28 cellular contexts compared by ENCODE assay signal in the genomic region with DNA sequence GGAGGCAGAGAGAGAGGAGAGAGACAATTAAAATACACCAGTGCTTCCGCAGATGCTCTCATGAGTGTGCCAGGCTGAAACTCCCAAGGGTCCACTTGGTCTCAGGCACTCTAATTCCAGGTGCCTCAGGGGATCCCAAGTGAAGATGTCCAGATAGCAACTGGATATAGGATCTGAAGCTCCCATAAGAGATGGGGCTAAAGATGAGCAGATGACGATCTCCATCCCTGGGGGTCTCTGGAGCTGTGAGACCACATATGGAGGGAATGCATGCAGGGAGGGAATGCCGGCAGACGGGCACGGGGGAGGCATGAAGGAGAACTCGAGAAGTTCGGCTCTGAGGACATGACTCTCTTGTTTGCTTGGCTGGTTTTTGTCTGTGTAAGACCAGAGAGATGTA.
"Had no signal": no experiment of that assay in that cellular context is flagged by ENCODE, and none has a peak within 500 bp of the region (broad histone marks: within the 10 kb centered on the region; RNA-seq: fewer than 3 reads in every experiment).

No MANE protein-coding gene starts in this region.

- DNase-seq: activated CD4-positive, alpha-beta T cell treated with anti-CD3 and anti-CD28 coated beads for 4 hours; activated CD8-positive, alpha-beta T cell treated with anti-CD3 and anti-CD28 coated beads for 36 hours; activated effector memory CD4-positive, alpha-beta T cell treated with anti-CD3 and anti-CD28 coated beads, Interleukin-2, amount 50 U/mL, for 16 hours; activated naive CD4-positive, alpha-beta T cell treated with Interleukin-2 at 50 U/mL for 16 hours; activated naive CD8-positive, alpha-beta T cell treated with anti-CD3 and anti-CD28 coated beads, Interleukin-2, amount 50 U/mL, for 24 hours; activated T-cell treated with anti-CD3 and anti-CD28 coated beads, Interleukin-2, amount 50 U/mL, for 24 hours; amniotic stem cell; body of pancreas; IMR-90; Kasumi-1; KBM-7; NCI-H1048; NCI-H146; NCI-H187 treated with DMSO at 0.1 percent for 48 hours; NCI-H2081 treated with DMSO at 0.1 percent for 48 hours; NCI-H226; NCI-H510A treated with DMSO at 0.1 percent for 48 hours; NCI-H69; PC-3; SHP77 had no signal

- FAIRE-seq: bronchial epithelial cell, RCC 7860 had no signal

- ATAC-seq: activated CD4-positive, CD25-positive, alpha-beta regulatory T cell treated with anti-CD3 and anti-CD28 coated beads, Interleukin-2, amount 50 U/mL, for 24 hours; activated CD8-positive, alpha-beta T cell treated with anti-CD3 and anti-CD28 coated beads for 36 hours; activated naive CD4-positive, alpha-beta T cell treated with anti-CD3 and anti-CD28 coated beads, Interleukin-2, amount 50 U/mL, for 72 hours; activated naive CD8-positive, alpha-beta T cell treated with anti-CD3 and anti-CD28 coated beads, Interleukin-2, amount 50 U/mL, for 24 hours; body of pancreas; PC-3 had no signal

- H3K27ac ChIP-seq: ascending aorta, body of pancreas, SJSA1 had no signal

- H3K36me3 Mint-ChIP-seq: activated naive CD4-positive, alpha-beta T cell treated with anti-CD3 and anti-CD28 coated beads, Interleukin-2, amount 50 U/mL, for 72 hours had no signal

- H3K27me3 ChIP-seq: ascending aorta, body of pancreas, SJSA1 had no signal

- H3K4me1 ChIP-seq: ascending aorta, body of pancreas, SJSA1 had no signal

- H3K27ac Mint-ChIP-seq: activated CD8-positive, alpha-beta T cell treated with anti-CD3 and anti-CD28 coated beads for 36 hours; activated naive CD4-positive, alpha-beta T cell treated with anti-CD3 and anti-CD28 coated beads, Interleukin-2, amount 50 U/mL, for 72 hours; activated naive CD8-positive, alpha-beta T cell treated with anti-CD3 and anti-CD28 coated beads, Interleukin-2, amount 50 U/mL, for 24 hours; activated T-cell treated with anti-CD3 and anti-CD28 coated beads, Interleukin-2, amount 50 U/mL, for 24 hours; T-helper 1 cell treated with Interleukin-12 subunit alpha and Interleukin-12 subunit beta and Interleukin-4 antibody, amounts not matched to agents 30 μg/mL and 1 μg/mL, for 36 hours had no signal

- H3K4me3 ChIP-seq: ascending aorta, body of pancreas, SJSA1 had no signal

- H3K4me3 Mint-ChIP-seq: activated CD8-positive, alpha-beta T cell treated with anti-CD3 and anti-CD28 coated beads for 36 hours; activated naive CD8-positive, alpha-beta T cell treated with anti-CD3 and anti-CD28 coated beads, Interleukin-2, amount 50 U/mL, for 24 hours; activated T-cell treated with anti-CD3 and anti-CD28 coated beads, Interleukin-2, amount 50 U/mL, for 24 hours; central memory CD8-positive, alpha-beta T cell; T-helper 1 cell treated with Interleukin-12 subunit alpha and Interleukin-12 subunit beta and Interleukin-4 antibody, amounts not matched to agents 30 μg/mL and 1 μg/mL, for 36 hours had no signal

- H3K4me1 Mint-ChIP-seq: activated naive CD8-positive, alpha-beta T cell treated with anti-CD3 and anti-CD28 coated beads, Interleukin-2, amount 50 U/mL, for 24 hours; central memory CD8-positive, alpha-beta T cell had no signal

- H3K9me3 Mint-ChIP-seq: activated CD8-positive, alpha-beta T cell treated with anti-CD3 and anti-CD28 coated beads for 36 hours; activated naive CD4-positive, alpha-beta T cell treated with anti-CD3 and anti-CD28 coated beads, Interleukin-2, amount 50 U/mL, for 72 hours; activated naive CD8-positive, alpha-beta T cell treated with anti-CD3 and anti-CD28 coated beads, Interleukin-2, amount 50 U/mL, for 24 hours; activated T-cell treated with anti-CD3 and anti-CD28 coated beads, Interleukin-2, amount 50 U/mL, for 24 hours; central memory CD8-positive, alpha-beta T cell; T-helper 1 cell treated with Interleukin-12 subunit alpha and Interleukin-12 subunit beta and Interleukin-4 antibody, amounts not matched to agents 30 μg/mL and 1 μg/mL, for 36 hours had no signal

- H3K36me3 ChIP-seq: ascending aorta, SJSA1 had no signal

- H3K9me3 ChIP-seq: ascending aorta, body of pancreas, SJSA1 had no signal
